Comparison of ENCODE assay signal across 18 cellular contexts in genomic region chrX:3442685-3443084, GRCh38.
A peak's percentile ranks its signal among the peaks of the same experiment; 100 is the strongest.
DNase-seq lines count a peak whose midpoint lies in the region; TF ChIP-seq lines count a peak whose summit lies in the region.
"Had no signal": no experiment of that assay in that cellular context is flagged by ENCODE, and none has a peak within 500 bp of the region (broad histone marks: within the 10 kb centered on the region; RNA-seq: fewer than 3 reads in every experiment).

No MANE protein-coding gene starts in this region.

- no peak for TF ChIP-seq CTCF in coronary artery (IDR thresholded peaks at IDR 0.05)

- no peak overlapping the region for H3K27ac ChIP-seq in coronary artery
- H3K27ac ChIP-seq: BLaER1 treated with 17β-estradiol and CSF1 and Interleukin-3, amounts not matched to agents 10 nM and 100 nM had no signal

- H3K4me3 ChIP-seq in coronary artery = no peak overlapping the region
- H3K4me3 ChIP-seq: BLaER1 treated with 17β-estradiol and CSF1 and Interleukin-3, amounts not matched to agents 10 nM and 100 nM had no signal

- DNase-seq in NCI-H82 (lab: John Stamatoyannopoulos, UW) (peak; percentile 30), NCI-H82 treated with DMSO at 0.1 percent for 48 hours (lab: John Stamatoyannopoulos, UW; ENCODE audit: unreplicated experiment) (no peak), NCI-H2171 (lab: John Stamatoyannopoulos, UW) (peak; percentile 26), cerebellar cortex (ENCODE audit: low spot score) (peak; percentile 53), coronary artery (ENCODE audit: low spot score) (no peak), cerebellar nuclear complex (lab: John Stamatoyannopoulos, UW) (no peak), HT-29 (ENCODE audit: low spot score) (no peak), HuH-7 (ENCODE audit: low spot score) (no peak)
- DNase-seq: 8988T; ACHN; CD4-positive, CD25-positive, alpha-beta regulatory T cell; DMS153; DMS79 treated with DMSO at 0.1 percent for 48 hours; EL; GDM1; GOT3; H9 had no signal

Comparison
In these comparisons a context has a peak if more than half of its experiments do, and no peak if none do; other contexts are left out.
1. DNase-seq: peak in NCI-H82 (single experiment), NCI-H2171 (single experiment) and cerebellar cortex (single experiment); none in NCI-H82 treated with DMSO at 0.1 percent for 48 hours (single experiment), coronary artery (single experiment), cerebellar nuclear complex (0 of 2), HT-29 (single experiment) and HuH-7 (single experiment).